In genomic region chrX:102599084-102599949, GRCh38 we compare ENCODE assay signal across 8 cellular contexts. TPM values are rescaled to one million over a fixed set of nuclear protein-coding genes. Genes with fewer than 3 reads are reported as not detected.
DNase-seq lines count a peak whose midpoint lies in the region; ATAC-seq and TF ChIP-seq lines count a peak whose summit lies in the region.

ARMCX5 (plus strand) TSS chrX:102599515; CDS start chrX:102602142, 2,627 bp downstream.

- H3K9me3 Mint-ChIP-seq in activated CD4-positive, alpha-beta memory T cell treated with anti-CD3 and anti-CD28 coated beads, Interleukin-2, amount 10 ng/mL, durations not matched to agents 7 days and 5 days: no peaks in the 10 kb centered on the region

- peak within 1 kb of the TSS; percentile 77 to 88 (median 83) for H3K9ac ChIP-seq in BLaER1 treated with 17β-estradiol and CSF1 and Interleukin-3, amounts not matched to agents 10 nM and 100 nM

- H3K4me2 ChIP-seq in BLaER1 treated with 17β-estradiol and CSF1 and Interleukin-3, amounts not matched to agents 10 nM and 100 nM: peak within 1 kb of the TSS; percentile 45 to 78 (median 70)

- H3K4me3 ChIP-seq in BLaER1 treated with 17β-estradiol and CSF1 and Interleukin-3, amounts not matched to agents 10 nM and 100 nM: peak within 1 kb of the TSS; percentile 60 to 78 (median 72)
- peak within 1 kb of the TSS; percentile 53 for H3K4me3 ChIP-seq in lung

- H3K27ac ChIP-seq in BLaER1 treated with 17β-estradiol and CSF1 and Interleukin-3, amounts not matched to agents 10 nM and 100 nM: peak within 1 kb of the TSS; percentile 67 to 88 (median 82); a peak in 21 of 22 replicates
- H3K27ac ChIP-seq in lung (ENCODE audit: low read depth in 1 of 2, low read length in 1 of 2): peak within 1 kb of the TSS; percentile 45 to 82

- peaks cover 20% of the 10 kb centered on the region for H3K4me1 Mint-ChIP-seq in activated CD4-positive, alpha-beta memory T cell treated with anti-CD3 and anti-CD28 coated beads, Interleukin-2, amount 10 ng/mL, durations not matched to agents 7 days and 5 days

- peaks cover 0 to 11% (median 0%) of the 10 kb centered on the region in 11 experiments; a peak in 2 of 22 replicates for H3K9me3 ChIP-seq in BLaER1 treated with 17β-estradiol and CSF1 and Interleukin-3, amounts not matched to agents 10 nM and 100 nM (replicated peaks in 1 of 11)
- H3K9me3 ChIP-seq in lung (ENCODE audit: control insufficient read depth in 2 of 2, insufficient read depth in 1 of 2, low read length in 1 of 2): no peaks in the 10 kb centered on the region

- no peak for TF ChIP-seq CTCF in lung (IDR thresholded peaks at IDR 0.05; ENCODE audit: control extremely low read depth, extremely low read depth)

- H3K36me3 ChIP-seq in BLaER1 treated with 17β-estradiol and CSF1 and Interleukin-3, amounts not matched to agents 10 nM and 100 nM: peaks cover 11 to 18% (median 15%) of the 10 kb centered on the region in 11 experiments; a peak in 14 of 22 replicates
- H3K36me3 ChIP-seq in lung (ENCODE audit: control insufficient read depth in 2 of 2, insufficient read depth in 2 of 2, low read length in 2 of 2): no peaks in the 10 kb centered on the region

- WGBS in lung, 2 donors: 0 to 34% methylated on average over 41 to 42 of the region's 42 CpGs

- H3K4me3 Mint-ChIP-seq in activated CD4-positive, alpha-beta memory T cell treated with anti-CD3 and anti-CD28 coated beads, Interleukin-2, amount 10 ng/mL, durations not matched to agents 7 days and 5 days: peak within 1 kb of the TSS; percentile 99

- peak; percentile 94 for DNase-seq in NCI-H748 (lab: John Stamatoyannopoulos, UW; ENCODE audit: unreplicated experiment)
- DNase-seq in activated CD4-positive, alpha-beta memory T cell treated with anti-CD3 and anti-CD28 coated beads, Interleukin-2, amount 10 ng/mL, durations not matched to agents 7 days and 5 days: peak; percentile 74
- peak; percentile 49 for DNase-seq in effector CD8-positive, alpha-beta T cell (lab: John Stamatoyannopoulos, UW)
- peak; percentile 75 for DNase-seq in lung (ENCODE audit: low spot score)
- DNase-seq in stimulated activated CD4-positive, alpha-beta T cell treated with anti-CD3 and anti-CD28 coated beads, TNF-alpha, amount 100 ng/mL, for 1 hour (ENCODE audit: low read depth in 3 of 3, low spot score in 1 of 3): peak; percentile 31 to 37 (median 34)

- no peaks in the 10 kb centered on the region for H4K20me1 ChIP-seq in BLaER1 treated with 17β-estradiol and CSF1 and Interleukin-3, amounts not matched to agents 10 nM and 100 nM

- no peaks in the 10 kb centered on the region for H3K27me3 ChIP-seq in BLaER1 treated with 17β-estradiol and CSF1 and Interleukin-3, amounts not matched to agents 10 nM and 100 nM
- no peaks in the 10 kb centered on the region for H3K27me3 ChIP-seq in lung (ENCODE audit: control insufficient read depth, insufficient read depth)

- ATAC-seq in GM19372 (IDR thresholded peaks at IDR 0.05; ENCODE audit: low read depth, unreplicated experiment) (peak; percentile 84), HG03520 (IDR thresholded peaks at IDR 0.05; ENCODE audit: unreplicated experiment) (peak; percentile 87), lung (ENCODE audit: insufficient read depth, low FRiP score) (peak; percentile 89)

- POLR2A ChIA-PET in activated CD4-positive, alpha-beta memory T cell treated with anti-CD3 and anti-CD28 coated beads, Interleukin-2, amount 10 ng/mL, durations not matched to agents 7 days and 5 days (lab: Charles Lee): interaction anchor here (0.6 to 1.3 kb wide), 5 partner anchors 10 to 667 kb away, joined by 3 to 4 read pairs (median 3); partner anchors contain the start of gene ZMAT1

- CTCF ChIA-PET in activated CD4-positive, alpha-beta memory T cell treated with anti-CD3 and anti-CD28 coated beads, Interleukin-2, amount 10 ng/mL, durations not matched to agents 7 days and 5 days (lab: Charles Lee): interaction anchor here (0.7 to 1.4 kb wide), 2 partner anchors 301 to 1194 kb away, joined by 3 to 4 read pairs; no protein-coding TSS in a partner anchor

- no peaks in the 10 kb centered on the region for H3K27me3 Mint-ChIP-seq in activated CD4-positive, alpha-beta memory T cell treated with anti-CD3 and anti-CD28 coated beads, Interleukin-2, amount 10 ng/mL, durations not matched to agents 7 days and 5 days

- peak within 1 kb of the TSS; percentile 73 for H3K27ac Mint-ChIP-seq in activated CD4-positive, alpha-beta memory T cell treated with anti-CD3 and anti-CD28 coated beads, Interleukin-2, amount 10 ng/mL, durations not matched to agents 7 days and 5 days

- peaks cover 11 to 31% (median 17%) of the 10 kb centered on the region in 10 experiments; a peak in 16 of 20 replicates for H3K4me1 ChIP-seq in BLaER1 treated with 17β-estradiol and CSF1 and Interleukin-3, amounts not matched to agents 10 nM and 100 nM
- peaks cover 4 to 8% of the 10 kb centered on the region in 2 donors for H3K4me1 ChIP-seq in lung (ENCODE audit: control insufficient read depth in 2 of 2, insufficient read depth in 2 of 2, low read length in 2 of 2)

- peaks cover 20% of the 10 kb centered on the region for H3K36me3 Mint-ChIP-seq in activated CD4-positive, alpha-beta memory T cell treated with anti-CD3 and anti-CD28 coated beads, Interleukin-2, amount 10 ng/mL, durations not matched to agents 7 days and 5 days (ENCODE audit: low read depth)

RNA-seq across cellular contexts. Expression of gene ARMCX5, which starts in this region (rescaled TPM):
- total RNA-seq in activated CD4-positive, alpha-beta memory T cell treated with anti-CD3 and anti-CD28 coated beads, Interleukin-2, amount 10 ng/mL, durations not matched to agents 7 days and 5 days: 1 to 10 TPM; 5.3 TPM
- total RNA-seq in lung: 10 to 100 TPM; 12.2 to 35.7 TPM
- 10 to 100 TPM in 1 of 2 donors, 1 to 10 TPM in 1; 6.5 to 11.3 TPM for polyA plus RNA-seq in lung

Comparison
In these comparisons a context has a peak if more than half of its experiments do, and no peak if none do; other contexts are left out.
1. Peak in every context shown above with its lines: DNase-seq, ATAC-seq, H3K4me3 ChIP-seq and H3K27ac ChIP-seq.
2. DNase-seq: peak in every context shown above with its lines; median percentile 94 in NCI-H748; 75 in lung; 74 in activated CD4-positive, alpha-beta memory T cell treated with anti-CD3 and anti-CD28 coated beads, Interleukin-2, amount 10 ng/mL, durations not matched to agents 7 days and 5 days; 49 in effector CD8-positive, alpha-beta T cell; 34 in stimulated activated CD4-positive, alpha-beta T cell treated with anti-CD3 and anti-CD28 coated beads, TNF-alpha, amount 100 ng/mL, for 1 hour.